ENCODE assay signal across 20 cellular contexts in genomic region chr6:24888967-24889366, GRCh38. TPM values are rescaled to one million over a fixed set of nuclear protein-coding genes. Genes with fewer than 3 reads are reported as not detected.
DNase-seq lines count a peak whose midpoint lies in the region; ATAC-seq, FAIRE-seq and TF ChIP-seq lines count a peak whose summit lies in the region.
"Had no signal": no experiment of that assay in that cellular context is flagged by ENCODE, and none has a peak within 500 bp of the region (broad histone marks: within the 10 kb centered on the region; RNA-seq: fewer than 3 reads in every experiment).

No MANE protein-coding gene starts in this region.

- H3K27ac Mint-ChIP-seq in memory B cell (peak overlapping the region; percentile 89), endothelial cell (ENCODE audit: unreplicated experiment) (no peak overlapping the region)

- H3K4me3 Mint-ChIP-seq in memory B cell, result peak overlapping the region; percentile 50
- no peak overlapping the region for H3K4me3 Mint-ChIP-seq in endothelial cell (ENCODE audit: unreplicated experiment)
- H3K4me3 Mint-ChIP-seq: activated naive CD4-positive, alpha-beta T cell treated with anti-CD3 and anti-CD28 coated beads, Interleukin-2, amount 10 ng/mL, durations not matched to agents 7 days and 5 days had no signal

- H3K36me3 Mint-ChIP-seq in memory B cell (peaks cover 38% of the 10 kb centered on the region), endothelial cell (ENCODE audit: low read depth, unreplicated experiment) (no peaks in the 10 kb centered on the region)

- H3K9me3 Mint-ChIP-seq in memory B cell (no peaks in the 10 kb centered on the region), endothelial cell (ENCODE audit: unreplicated experiment) (no peaks in the 10 kb centered on the region)
- H3K9me3 Mint-ChIP-seq: activated naive CD4-positive, alpha-beta T cell treated with anti-CD3 and anti-CD28 coated beads, Interleukin-2, amount 10 ng/mL, durations not matched to agents 7 days and 5 days had no signal

- no peak overlapping the region for H3K27ac ChIP-seq in WERI-Rb-1
- H3K27ac ChIP-seq: pancreas, SJCRH30, skin epidermis, upper lobe of left lung had no signal

- no peaks in the 10 kb centered on the region for H3K27me3 ChIP-seq in WERI-Rb-1 (ENCODE audit: insufficient read depth, low read depth, severe bottlenecking)
- H3K27me3 ChIP-seq: pancreas, SJCRH30, upper lobe of left lung had no signal

- H3K4me3 ChIP-seq in WERI-Rb-1 (ENCODE audit: low read depth, low read length), result no peak overlapping the region
- H3K4me3 ChIP-seq: mucosa of descending colon, pancreas, SJCRH30, skin epidermis, upper lobe of left lung had no signal

- DNase-seq in NCI-H1417 (lab: John Stamatoyannopoulos, UW), result peak; percentile 27 to 70 (median 33)
- no peak for DNase-seq in NCI-H1417 treated with DMSO at 0.1 percent for 48 hours (lab: John Stamatoyannopoulos, UW)
- no peak for DNase-seq in GM18507 (ENCODE audit: extremely low spot score, insufficient read length, low read depth)
- DNase-seq in WERI-Rb-1, result no peak
- DNase-seq in memory B cell (ENCODE audit: low spot score in 2 of 2), result no peak
- DNase-seq in endothelial cell (ENCODE audit: low spot score), result no peak
- DNase-seq in NCI-H1694 (lab: John Stamatoyannopoulos, UW), result no peak
- DNase-seq: 8988T; activated naive CD4-positive, alpha-beta T cell treated with anti-CD3 and anti-CD28 coated beads, Interleukin-2, amount 10 ng/mL, durations not matched to agents 7 days and 5 days; effector CD4-positive, alpha-beta T cell; mucosa of descending colon; NCI-H1092 treated with DMSO at 0.1 percent for 48 hours; NCI-H446; OCI-M1; pancreas; SJCRH30; upper lobe of left lung had no signal

- no peaks in the 10 kb centered on the region for H3K36me3 ChIP-seq in WERI-Rb-1
- H3K36me3 ChIP-seq: pancreas, SJCRH30, upper lobe of left lung had no signal

- ATAC-seq in memory B cell (ENCODE audit: low read depth), result peak; percentile 44
- no peak for ATAC-seq in GM19328 (IDR thresholded peaks at IDR 0.05; ENCODE audit: unreplicated experiment)
- ATAC-seq: mucosa of descending colon, pancreas had no signal

- H3K9me3 ChIP-seq in WERI-Rb-1 (ENCODE audit: severe bottlenecking), result no peaks in the 10 kb centered on the region
- H3K9me3 ChIP-seq: mucosa of descending colon, pancreas, SJCRH30, upper lobe of left lung had no signal

- peaks cover 64% of the 10 kb centered on the region for H3K4me1 Mint-ChIP-seq in memory B cell
- H3K4me1 Mint-ChIP-seq in endothelial cell (ENCODE audit: unreplicated experiment), result no peaks in the 10 kb centered on the region

- no peaks in the 10 kb centered on the region for H3K27me3 Mint-ChIP-seq in memory B cell
- H3K27me3 Mint-ChIP-seq in endothelial cell (ENCODE audit: unreplicated experiment), result no peaks in the 10 kb centered on the region
- H3K27me3 Mint-ChIP-seq: activated naive CD4-positive, alpha-beta T cell treated with anti-CD3 and anti-CD28 coated beads, Interleukin-2, amount 10 ng/mL, durations not matched to agents 7 days and 5 days had no signal

- TF ChIP-seq CTCF in WERI-Rb-1 (IDR thresholded peaks at IDR 0.05; ENCODE audit: low read depth, low read length) (0 out of 2 replicates have a peak, but pooled peaks have one; percentile 15), endothelial cell (IDR thresholded peaks at IDR 0.05; ENCODE audit: unreplicated experiment) (no peak)

- peak; percentile 18 for FAIRE-seq in GM18507 (lab: Jason Lieb, UNC)
- FAIRE-seq: GM12892, pancreas had no signal

RNA-seq across cellular contexts. Expression of gene RIPOR2, which starts 46.8 kb away (rescaled TPM):
- 1.1 TPM for total RNA-seq in endothelial cell (ENCODE audit: unreplicated experiment)

Comparison
In these comparisons a context has a peak if more than half of its experiments do, and no peak if none do; other contexts are left out.
1. DNase-seq: peak in NCI-H1417 (3 of 3); none in NCI-H1417 treated with DMSO at 0.1 percent for 48 hours (single experiment), GM18507 (single experiment), WERI-Rb-1 (single experiment), memory B cell (0 of 2), endothelial cell (single experiment) and NCI-H1694 (single experiment).